ENCODE assay signal across 17 cellular contexts in genomic region chr1:112761714-112762480, GRCh38. TPM values are rescaled to one million over a fixed set of nuclear protein-coding genes. Genes with fewer than 3 reads are reported as not detected.
A peak's percentile ranks its signal among the peaks of the same experiment; 100 is the strongest.
DNase-seq lines count a peak whose midpoint lies in the region; ATAC-seq lines count a peak whose summit lies in the region.
"Had no signal": no experiment of that assay in that cellular context is flagged by ENCODE, and none has a peak within 500 bp of the region (broad histone marks: within the 10 kb centered on the region; RNA-seq: fewer than 3 reads in every experiment).

No MANE protein-coding gene starts in this region.

- no peak overlapping the region for H3K4ac ChIP-seq in trophoblast cell (ENCODE audit: low read depth, low read length)

- H3K4me3 ChIP-seq in Jurkat, Clone E6-1 (ENCODE audit: low read length): no peak overlapping the region
- H3K4me3 ChIP-seq in esophagus (ENCODE audit: low read depth in 1 of 2, low read length in 2 of 2): no peak overlapping the region
- no peak overlapping the region for H3K4me3 ChIP-seq in trophoblast cell (ENCODE audit: low read depth, low read length)
- H3K4me3 ChIP-seq: heart left ventricle, transverse colon had no signal

- no peak overlapping the region for H2BK120ac ChIP-seq in trophoblast cell (ENCODE audit: insufficient read depth, low read length, poor library complexity)

- H3K79me2 ChIP-seq in trophoblast cell (ENCODE audit: control insufficient read depth, insufficient read depth, low read length, poor library complexity): peaks cover 2% of the 10 kb centered on the region

- peak; percentile 82 for DNase-seq in Jurkat, Clone E6-1 (ENCODE audit: low read depth, low spot score)
- DNase-seq in NCI-H526 (lab: John Stamatoyannopoulos, UW) (peak; percentile 96 to 98), trophoblast cell (no peak)
- DNase-seq in stimulated activated CD4-positive, alpha-beta T cell treated with anti-CD3 and anti-CD28 coated beads, Interleukin-2, amount 100 ng/mL, for 24 hours: no peak
- DNase-seq: activated naive CD8-positive, alpha-beta T cell treated with anti-CD3 and anti-CD28 coated beads, Interleukin-2, amount 10 ng/mL, durations not matched to agents 7 days and 5 days; activated T-cell treated with anti-CD3 and anti-CD28 coated beads for 4 hours; heart left ventricle; NCI-H446 treated with DMSO at 0.1 percent for 48 hours; stimulated activated CD8-positive, alpha-beta memory T cell treated with anti-CD3 and anti-CD28 coated beads, Interleukin-4, amount 100 ng/mL, for 48 hours; T-helper 1 cell had no signal

- peak overlapping the region; percentile 47 for H4K8ac ChIP-seq in trophoblast cell (ENCODE audit: low read depth, low read length)

- no peak overlapping the region for H3K23ac ChIP-seq in trophoblast cell (ENCODE audit: low read length)

- H2AFZ ChIP-seq in trophoblast cell (ENCODE audit: insufficient read depth, low read length, poor library complexity): no peak overlapping the region

- H3K9me3 ChIP-seq in esophagus (ENCODE audit: control insufficient read depth in 2 of 2, insufficient read depth in 1 of 2, low read depth in 1 of 2, low read length in 1 of 2) (no peaks in the 10 kb centered on the region), trophoblast cell (ENCODE audit: insufficient read depth, low read depth, low read length) (no peaks in the 10 kb centered on the region)
- H3K9me3 ChIP-seq: heart left ventricle, transverse colon had no signal

- H3K18ac ChIP-seq in trophoblast cell (ENCODE audit: low read length): no peak overlapping the region

- no peak overlapping the region for H2AK5ac ChIP-seq in trophoblast cell (ENCODE audit: low read length)

- H2BK12ac ChIP-seq in trophoblast cell (ENCODE audit: low read length): no peak overlapping the region

- ATAC-seq in HG03108 (IDR thresholded peaks at IDR 0.05; ENCODE audit: unreplicated experiment) (no peak), HG03159 (IDR thresholded peaks at IDR 0.05; ENCODE audit: unreplicated experiment) (no peak)
- ATAC-seq: activated CD4-positive, CD25-positive, alpha-beta regulatory T cell treated with anti-CD3 and anti-CD28 coated beads, Interleukin-2, amount 50 U/mL, for 24 hours; heart left ventricle; Panc1 had no signal

- H3K4me1 ChIP-seq in esophagus (ENCODE audit: control insufficient read depth in 2 of 2, insufficient read depth in 2 of 2, low read length in 1 of 2) (peaks cover 0 to 7% of the 10 kb centered on the region in 2 donors), trophoblast cell (ENCODE audit: control insufficient read depth in 1 of 2, insufficient read depth in 2 of 2, low read length in 2 of 2) (peaks cover 13 to 18% of the 10 kb centered on the region in 2 experiments)
- H3K4me1 ChIP-seq: transverse colon had no signal

- peak overlapping the region; percentile 9 to 72 for H3K27ac ChIP-seq in esophagus (ENCODE audit: low read depth in 2 of 2, low read length in 1 of 2)
- peak overlapping the region; percentile 78 for H3K27ac ChIP-seq in trophoblast cell (ENCODE audit: low read depth, low read length)
- H3K27ac ChIP-seq: C4-2B, transverse colon had no signal

- peaks cover 5% of the 10 kb centered on the region for H3K79me1 ChIP-seq in trophoblast cell (ENCODE audit: low read length)

- H3K27me3 ChIP-seq in esophagus (ENCODE audit: control insufficient read depth in 1 of 2, insufficient read depth in 2 of 2, low read length in 2 of 2) (no peaks in the 10 kb centered on the region), trophoblast cell (ENCODE audit: insufficient read depth, low read length) (no peaks in the 10 kb centered on the region)

- H3K36me3 ChIP-seq in esophagus (ENCODE audit: control insufficient read depth in 2 of 2, insufficient read depth in 2 of 2, low read length in 1 of 2) (no peaks in the 10 kb centered on the region), trophoblast cell (ENCODE audit: control insufficient read depth in 1 of 2, insufficient read depth in 2 of 2, low read length in 2 of 2) (no peaks in the 10 kb centered on the region)
- H3K36me3 ChIP-seq: heart left ventricle, transverse colon had no signal

- no peak overlapping the region for H4K12ac ChIP-seq in trophoblast cell (ENCODE audit: low read depth, low read length)

- no peak overlapping the region for H2BK5ac ChIP-seq in trophoblast cell (ENCODE audit: low read depth, low read length, poor library complexity)

- no peak overlapping the region for H3K9ac ChIP-seq in trophoblast cell (ENCODE audit: low read length)

- H3K4me2 ChIP-seq in trophoblast cell (ENCODE audit: low read length): no peak overlapping the region

- 38 to 59% methylated on average over 9 of the region's 9 CpGs for WGBS in esophagus, 2 donors
- WGBS in trophoblast cell (ENCODE audit: extremely low coverage, insufficient coverage, insufficient read length): no CpG with 5 or more reads among the region's 9 CpGs

- H4K91ac ChIP-seq in trophoblast cell (ENCODE audit: low read depth, low read length): peak overlapping the region; percentile 50

- no peak overlapping the region for H3K14ac ChIP-seq in trophoblast cell (ENCODE audit: low read length)

RNA-seq across cellular contexts. Expression of gene PPM1J, which starts 46.8 kb away (rescaled TPM):
- polyA plus RNA-seq in Jurkat, Clone E6-1 (2012; ENCODE audit: insufficient read depth, insufficient read length): 1.5 TPM
- 1 to 10 TPM; 2.8 to 3.5 TPM for polyA plus RNA-seq in esophagus
- 2.2 and 2.3 TPM in 2 replicates for polyA plus RNA-seq in trophoblast cell (2013)

RNA-seq across cellular contexts. Expression of gene RHOC, which starts 55.0 kb away (rescaled TPM):
- 216 TPM for polyA plus RNA-seq in Jurkat, Clone E6-1 (2012; ENCODE audit: insufficient read depth, insufficient read length)
- 10 to 100 TPM; 53.0 to 89.5 TPM for polyA plus RNA-seq in esophagus
- 286 and 295 TPM in 2 replicates for polyA plus RNA-seq in trophoblast cell (2013)

Comparison
In these comparisons a context has a peak if more than half of its experiments do, and no peak if none do; other contexts are left out.
1. DNase-seq: peak in Jurkat, Clone E6-1 (single experiment) and NCI-H526 (2 of 2); none in trophoblast cell (0 of 2) and stimulated activated CD4-positive, alpha-beta T cell treated with anti-CD3 and anti-CD28 coated beads, Interleukin-2, amount 100 ng/mL, for 24 hours (0 of 2).